Comparison of ENCODE assay signal across 10 cellular contexts in genomic region chr5:75460947-75461346, GRCh38. TPM values are rescaled to one million over a fixed set of nuclear protein-coding genes. Genes with fewer than 3 reads are reported as not detected.
DNase-seq lines count a peak whose midpoint lies in the region; ATAC-seq and TF ChIP-seq lines count a peak whose summit lies in the region.
"Had no signal": no experiment of that assay in that cellular context is flagged by ENCODE, and none has a peak within 500 bp of the region (broad histone marks: within the 10 kb centered on the region; RNA-seq: fewer than 3 reads in every experiment).

No MANE protein-coding gene starts in this region.

- ATAC-seq in GM18520 (IDR thresholded peaks at IDR 0.05; ENCODE audit: unreplicated experiment) (peak; percentile 41), GM21619 (IDR thresholded peaks at IDR 0.05; ENCODE audit: unreplicated experiment) (peak; percentile 83), HG03520 (IDR thresholded peaks at IDR 0.05; ENCODE audit: unreplicated experiment) (peak; percentile 61), naive B cell (ENCODE audit: low read depth in 2 of 2) (peak; percentile 78 to 88), left lung (no peak)
- ATAC-seq in CD4-positive, alpha-beta T cell (ENCODE audit: poor library complexity) = no peak
- ATAC-seq: esophagus mucosa had no signal

- H3K27ac Mint-ChIP-seq in naive B cell = peak overlapping the region in 4 of 6 donors; percentile 2 to 87 (median 66)
- no peak overlapping the region for H3K27ac Mint-ChIP-seq in CD4-positive, alpha-beta T cell

- DNase-seq in naive B cell = no peak
- no peak for DNase-seq in MG63
- no peak for DNase-seq in HK-2 (ENCODE audit: unreplicated experiment)
- no peak for DNase-seq in CD4-positive, alpha-beta T cell
- no peak for DNase-seq in left lung
- DNase-seq: adrenal gland had no signal

- CTCF ChIA-PET in CD4-positive, alpha-beta T cell (lab: Charles Lee) = interaction anchor here (0.7 kb wide), 1 partner anchor 388 kb away, joined by 3 read pairs; no protein-coding TSS in a partner anchor

- H3K4me3 ChIP-seq in MG63 (no peak overlapping the region), left lung (no peak overlapping the region)
- H3K4me3 ChIP-seq: adrenal gland had no signal

- peaks cover 42 to 50% (median 49%) of the 10 kb centered on the region in 3 donors for H3K4me1 Mint-ChIP-seq in naive B cell
- peaks cover 49% of the 10 kb centered on the region for H3K4me1 Mint-ChIP-seq in CD4-positive, alpha-beta T cell (ENCODE audit: low read depth)

- peaks cover 0 to 2% (median 0%) of the 10 kb centered on the region in 7 donors for H3K9me3 Mint-ChIP-seq in naive B cell
- H3K9me3 Mint-ChIP-seq in CD4-positive, alpha-beta T cell = no peaks in the 10 kb centered on the region

- no peaks in the 10 kb centered on the region for H3K27me3 Mint-ChIP-seq in naive B cell
- no peaks in the 10 kb centered on the region for H3K27me3 Mint-ChIP-seq in CD4-positive, alpha-beta T cell

- H3K36me3 ChIP-seq in MG63 (no peaks in the 10 kb centered on the region), left lung (peaks cover 0 to 7% of the 10 kb centered on the region in 2 donors)
- H3K36me3 ChIP-seq: adrenal gland had no signal

- H3K36me3 Mint-ChIP-seq in naive B cell = peaks cover 11 to 26% of the 10 kb centered on the region in 2 donors
- peaks cover 75% of the 10 kb centered on the region for H3K36me3 Mint-ChIP-seq in CD4-positive, alpha-beta T cell (ENCODE audit: low read depth)

- no peak overlapping the region for H3K27ac ChIP-seq in CD4-positive, alpha-beta T cell (ENCODE audit: low read depth, low read length)
- H3K27ac ChIP-seq in left lung = peak overlapping the region in 1 of 2 donors; percentile 1
- H3K27ac ChIP-seq: adrenal gland had no signal

- peaks cover 10 to 38% of the 10 kb centered on the region in 2 donors for H3K4me1 ChIP-seq in left lung

- peak overlapping the region in 3 of 8 donors; percentile 6 to 35 (median 13) for H3K4me3 Mint-ChIP-seq in naive B cell
- no peak overlapping the region for H3K4me3 Mint-ChIP-seq in CD4-positive, alpha-beta T cell

- TF ChIP-seq CTCF in CD4-positive, alpha-beta T cell (IDR thresholded peaks at IDR 0.05) = no peak
- TF ChIP-seq CTCF in left lung (IDR thresholded peaks at IDR 0.05) = no peak

- H3K9me3 ChIP-seq in MG63 (no peaks in the 10 kb centered on the region), left lung (no peaks in the 10 kb centered on the region)
- H3K9me3 ChIP-seq in CD4-positive, alpha-beta T cell (ENCODE audit: control insufficient read depth, low read length) = no peaks in the 10 kb centered on the region
- H3K9me3 ChIP-seq: adrenal gland had no signal

- POLR2A ChIA-PET in CD4-positive, alpha-beta T cell (lab: Charles Lee) = no interaction called here

- H3K27me3 ChIP-seq in MG63 (no peaks in the 10 kb centered on the region), left lung (no peaks in the 10 kb centered on the region)
- H3K27me3 ChIP-seq in CD4-positive, alpha-beta T cell (ENCODE audit: control insufficient read depth, insufficient read depth, low read length) = no peaks in the 10 kb centered on the region
- H3K27me3 ChIP-seq: adrenal gland had no signal

- intact Hi-C loops in CD4-positive, alpha-beta T cell (cut with DNase I, micrococcal nuclease) = no loop called here
- intact Hi-C loops in left lung (cut with DNase I) = no loop called here

RNA-seq across cellular contexts. Expression of gene CERT1, which starts 50.5 kb away (rescaled TPM):
- polyA plus RNA-seq in naive B cell (ENCODE audit: low read depth in 6 of 6) = 10 to 100 TPM; 16.6 to 27.3 (median 22.1) TPM
- total RNA-seq in MG63 (2014; rRNA removed; shearing (Covaris generic); ENCODE audit: low replicate concordance) = 7.6 and 11.1 TPM in 2 replicates
- 10 to 100 TPM; 26.5 to 28.7 TPM for total RNA-seq in CD4-positive, alpha-beta T cell
- total RNA-seq in left lung = 10 to 100 TPM; 63.4 to 72.7 TPM

RNA-seq across cellular contexts. Expression of gene POLK, which starts 50.7 kb away (rescaled TPM):
- polyA plus RNA-seq in naive B cell (ENCODE audit: low read depth in 6 of 6) = 10 to 100 TPM; 19.3 to 34.7 (median 27.1) TPM
- 10.9 and 24.0 TPM in 2 replicates for total RNA-seq in MG63 (2014; rRNA removed; shearing (Covaris generic); ENCODE audit: low replicate concordance)
- total RNA-seq in CD4-positive, alpha-beta T cell = 10 to 100 TPM; 10.0 to 10.3 TPM
- total RNA-seq in left lung = 10 to 100 TPM; 33.0 to 33.5 TPM

Comparison
In these comparisons a context has a peak if more than half of its experiments do, and no peak if none do; other contexts are left out.
1. ATAC-seq: peak in GM18520 (single experiment), GM21619 (single experiment), HG03520 (single experiment) and naive B cell (2 of 2); none in CD4-positive, alpha-beta T cell (single experiment) and left lung (single experiment).